ENCODE assay signal across 22 cellular contexts in the genomic region with DNA sequence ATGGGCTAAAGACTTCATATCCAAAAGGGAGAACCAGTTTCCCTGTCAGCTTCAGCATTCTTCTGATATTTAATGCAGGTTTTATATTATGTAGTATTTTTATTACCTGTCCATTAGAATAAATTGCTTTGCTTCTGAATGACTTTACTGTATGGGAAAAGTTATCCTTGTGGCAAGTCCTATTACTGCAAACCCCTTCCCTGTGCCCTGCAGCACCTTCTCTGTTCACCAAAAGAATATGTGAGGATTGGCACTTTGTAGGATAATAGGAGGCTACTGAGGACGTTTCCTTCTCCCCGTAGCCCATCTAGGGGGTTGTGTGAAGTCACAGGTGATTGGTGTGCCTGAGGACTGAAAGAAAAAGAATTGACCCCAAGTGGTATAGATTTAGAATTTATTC.
"Had no signal": no experiment of that assay in that cellular context is flagged by ENCODE, and none has a peak within 500 bp of the region (broad histone marks: within the 10 kb centered on the region; RNA-seq: fewer than 3 reads in every experiment).

No MANE protein-coding gene starts in this region.

- DNase-seq: colonic mucosa; effector CD8-positive, alpha-beta T cell; hypothalamus; kidney; left lung; naive thymus-derived CD8-positive, alpha-beta T cell; nephron progenitor cell; nucleus accumbens; stimulated activated CD4-positive, alpha-beta T cell treated with anti-CD3 and anti-CD28 coated beads, Interleukin-12 subunit alpha, Interleukin-12 subunit beta, amount 100 ng/mL, for 4 hours; stimulated activated CD4-positive, alpha-beta T cell treated with anti-CD3 and anti-CD28 coated beads, Interleukin-2, amount 100 ng/mL, for 24 hours; stimulated activated CD4-positive, alpha-beta T cell treated with anti-CD3 and anti-CD28 coated beads, Interleukin-4, amount 100 ng/mL, for 24 hours; stimulated activated naive CD8-positive, alpha-beta T cell treated with anti-CD3 and anti-CD28 coated beads, Interleukin-15, Interleukin-2, amounts not matched to agents 100 U/mL and 50 U/mL, for 24 hours; substantia nigra; testis; tibial artery; upper lobe of left lung had no signal

- H3K4me3 Mint-ChIP-seq: dendritic cell treated with granulocyte-macrophage colony-stimulating factor and Interleukin-4, amounts not matched to agents 40 ng/mL and 50 ng/mL, for 4 days; naive thymus-derived CD8-positive, alpha-beta T cell; nephron progenitor cell; stimulated activated effector memory CD8-positive, alpha-beta T cell treated with anti-CD3 and anti-CD28 coated beads, Interleukin-12 subunit alpha, Interleukin-12 subunit beta, amount 100 ng/mL, for 72 hours had no signal

- H3K4me1 Mint-ChIP-seq: stimulated activated effector memory CD8-positive, alpha-beta T cell treated with anti-CD3 and anti-CD28 coated beads, Interleukin-12 subunit alpha, Interleukin-12 subunit beta, amount 100 ng/mL, for 72 hours had no signal

- ATAC-seq: left lung; naive thymus-derived CD8-positive, alpha-beta T cell; sciatic nerve; stimulated activated effector memory CD8-positive, alpha-beta T cell treated with anti-CD3 and anti-CD28 coated beads, Interleukin-12 subunit alpha, Interleukin-12 subunit beta, amount 100 ng/mL, for 72 hours; stimulated activated naive CD8-positive, alpha-beta T cell treated with anti-CD3 and anti-CD28 coated beads, Interleukin-15, Interleukin-2, amounts not matched to agents 100 U/mL and 50 U/mL, for 24 hours had no signal

- H3K4me3 ChIP-seq: colonic mucosa, left lung, prostate gland, right atrium auricular region, smooth muscle cell, testis, tibial artery, upper lobe of left lung had no signal

- H3K9me3 ChIP-seq: colonic mucosa, left lung, prostate gland, right atrium auricular region, testis, tibial artery, upper lobe of left lung had no signal

- H3K27me3 ChIP-seq: colonic mucosa, left lung, right atrium auricular region, testis, tibial artery, upper lobe of left lung had no signal

- H3K27ac ChIP-seq: colonic mucosa, left lung, prostate gland, right atrium auricular region, testis, tibial artery, upper lobe of left lung had no signal

- H3K9me3 Mint-ChIP-seq: dendritic cell treated with granulocyte-macrophage colony-stimulating factor and Interleukin-4, amounts not matched to agents 40 ng/mL and 50 ng/mL, for 4 days; naive thymus-derived CD8-positive, alpha-beta T cell; nephron progenitor cell; stimulated activated effector memory CD8-positive, alpha-beta T cell treated with anti-CD3 and anti-CD28 coated beads, Interleukin-12 subunit alpha, Interleukin-12 subunit beta, amount 100 ng/mL, for 72 hours had no signal

- H3K4me1 ChIP-seq: colonic mucosa, left lung, prostate gland, testis, tibial artery had no signal

- H3K36me3 ChIP-seq: colonic mucosa, prostate gland, right atrium auricular region had no signal

- H3K27ac Mint-ChIP-seq: dendritic cell treated with granulocyte-macrophage colony-stimulating factor and Interleukin-4, amounts not matched to agents 40 ng/mL and 50 ng/mL, for 4 days; nephron progenitor cell; stimulated activated effector memory CD8-positive, alpha-beta T cell treated with anti-CD3 and anti-CD28 coated beads, Interleukin-12 subunit alpha, Interleukin-12 subunit beta, amount 100 ng/mL, for 72 hours had no signal

- H3K27me3 Mint-ChIP-seq: dendritic cell treated with granulocyte-macrophage colony-stimulating factor and Interleukin-4, amounts not matched to agents 40 ng/mL and 50 ng/mL, for 4 days; naive thymus-derived CD8-positive, alpha-beta T cell had no signal
